In the genomic region with DNA sequence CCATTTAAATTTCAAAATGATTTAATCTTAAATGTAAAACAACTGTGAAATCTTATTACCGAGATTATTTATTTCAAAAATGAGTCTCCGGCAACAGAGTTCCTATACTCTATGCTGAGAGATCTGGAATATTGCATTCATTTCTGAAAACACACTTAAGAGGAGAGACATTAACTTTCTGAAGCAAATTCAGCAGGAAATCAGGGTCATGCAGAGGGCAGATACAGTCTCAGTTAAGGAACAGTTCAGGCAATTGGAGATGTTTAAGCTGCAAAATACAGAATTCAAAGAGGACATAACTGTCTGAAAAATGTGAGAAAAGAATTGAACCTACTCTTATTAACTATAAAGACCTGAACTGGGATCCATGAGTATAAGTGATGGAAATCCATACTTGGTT, we compare ENCODE assay signal across 26 cellular contexts.
"Had no signal": no experiment of that assay in that cellular context is flagged by ENCODE, and none has a peak within 500 bp of the region (broad histone marks: within the 10 kb centered on the region; RNA-seq: fewer than 3 reads in every experiment).

No MANE protein-coding gene starts in this region.

- H3K27me3 Mint-ChIP-seq: naive B cell; natural killer cell treated with Interleukin-12 subunit alpha and Interleukin-12 subunit beta and Interleukin-15 and Interleukin-18, amount 100 ng/mL, for 72 hours; progenitor cell of endocrine pancreas; stimulated activated naive B cell treated with anti-CD40 and anti-IgM and Interleukin-4, amounts not matched to agents 10 μg/mL and 1 μg/mL and 100 μg/mL, for 72 hours; stimulated activated naive CD8-positive, alpha-beta T cell treated with anti-CD3 and anti-CD28 coated beads, Interleukin-15, Interleukin-2, amounts not matched to agents 100 ng/mL and 50 ng/mL, for 24 hours had no signal

- DNase-seq: effector CD8-positive, alpha-beta T cell; foreskin melanocyte; glutamatergic neuron; heart right ventricle; hippocampal formation; islet precursor cell; kidney glomerular epithelial cell; left colon; left ventricle myocardium inferior; lower lobe of right lung; mucosa of descending colon; naive B cell; right lobe of liver; small intestine; stimulated activated CD4-positive, alpha-beta T cell treated with anti-CD3 and anti-CD28 coated beads, Interleukin-15, amount 100 ng/mL, for 24 hours; stimulated activated CD4-positive, alpha-beta T cell treated with anti-CD3 and anti-CD28 coated beads, Interleukin-2, amount 100 ng/mL, for 48 hours; stimulated activated naive B cell treated with anti-CD40 and anti-IgM and Interleukin-4, amounts not matched to agents 10 μg/mL and 1 μg/mL and 100 μg/mL, for 72 hours had no signal

- H3K36me3 Mint-ChIP-seq: naive B cell; natural killer cell treated with Interleukin-12 subunit alpha and Interleukin-12 subunit beta and Interleukin-15 and Interleukin-18, amount 100 ng/mL, for 72 hours; neural progenitor cell; stimulated activated naive B cell treated with anti-CD40 and anti-IgM and Interleukin-4, amounts not matched to agents 10 μg/mL and 1 μg/mL and 100 μg/mL, for 72 hours had no signal

- H3K27ac ChIP-seq: esophagus muscularis mucosa, heart right ventricle, left ventricle myocardium inferior, lower lobe of right lung, neural progenitor cell, parathyroid adenoma, right lobe of liver, thoracic aorta, tibial nerve, upper lobe of left lung had no signal

- H3K36me3 ChIP-seq: esophagus muscularis mucosa, heart right ventricle, left ventricle myocardium inferior, lower lobe of right lung, right lobe of liver, thoracic aorta, tibial nerve, upper lobe of left lung had no signal

- H3K9me3 ChIP-seq: esophagus muscularis mucosa, heart right ventricle, left ventricle myocardium inferior, lower lobe of right lung, mucosa of descending colon, right lobe of liver, thoracic aorta, tibial nerve, upper lobe of left lung had no signal

- ATAC-seq: heart right ventricle; left colon; lower lobe of right lung; mucosa of descending colon; natural killer cell treated with Interleukin-12 subunit alpha and Interleukin-12 subunit beta and Interleukin-15 and Interleukin-18, amount 100 ng/mL, for 72 hours; right lobe of liver; stimulated activated naive B cell treated with anti-CD40 and anti-IgM and Interleukin-4, amounts not matched to agents 10 μg/mL and 1 μg/mL and 100 μg/mL, for 72 hours had no signal

- H3K4me3 ChIP-seq: esophagus muscularis mucosa, heart right ventricle, left ventricle myocardium inferior, lower lobe of right lung, mucosa of descending colon, neural progenitor cell, right lobe of liver, thoracic aorta, tibial nerve, upper lobe of left lung had no signal

- H3K9ac ChIP-seq: neural progenitor cell, parathyroid adenoma had no signal

- H3K27ac Mint-ChIP-seq: naive B cell; natural killer cell treated with Interleukin-12 subunit alpha and Interleukin-12 subunit beta and Interleukin-15 and Interleukin-18, amount 100 ng/mL, for 72 hours; neural progenitor cell; progenitor cell of endocrine pancreas; stimulated activated naive B cell treated with anti-CD40 and anti-IgM and Interleukin-4, amounts not matched to agents 10 μg/mL and 1 μg/mL and 100 μg/mL, for 72 hours; stimulated activated naive CD8-positive, alpha-beta T cell treated with anti-CD3 and anti-CD28 coated beads, Interleukin-15, Interleukin-2, amounts not matched to agents 100 ng/mL and 50 ng/mL, for 24 hours had no signal

- H3K4me1 ChIP-seq: esophagus muscularis mucosa, left ventricle myocardium inferior, lower lobe of right lung, parathyroid adenoma, right lobe of liver, tibial nerve, upper lobe of left lung had no signal

- H3K4me1 Mint-ChIP-seq: naive B cell; stimulated activated naive B cell treated with anti-CD40 and anti-IgM and Interleukin-4, amounts not matched to agents 10 μg/mL and 1 μg/mL and 100 μg/mL, for 72 hours had no signal

- H3K9me3 Mint-ChIP-seq: natural killer cell treated with Interleukin-12 subunit alpha and Interleukin-12 subunit beta and Interleukin-15 and Interleukin-18, amount 100 ng/mL, for 72 hours; neural progenitor cell; stimulated activated naive B cell treated with anti-CD40 and anti-IgM and Interleukin-4, amounts not matched to agents 10 μg/mL and 1 μg/mL and 100 μg/mL, for 72 hours; stimulated activated naive CD8-positive, alpha-beta T cell treated with anti-CD3 and anti-CD28 coated beads, Interleukin-15, Interleukin-2, amounts not matched to agents 100 ng/mL and 50 ng/mL, for 24 hours had no signal

- H3K27me3 ChIP-seq: esophagus muscularis mucosa, heart right ventricle, neural progenitor cell, right lobe of liver, tibial nerve, upper lobe of left lung had no signal

- H3K4me3 Mint-ChIP-seq: naive B cell; natural killer cell treated with Interleukin-12 subunit alpha and Interleukin-12 subunit beta and Interleukin-15 and Interleukin-18, amount 100 ng/mL, for 72 hours; neural progenitor cell; stimulated activated naive B cell treated with anti-CD40 and anti-IgM and Interleukin-4, amounts not matched to agents 10 μg/mL and 1 μg/mL and 100 μg/mL, for 72 hours; stimulated activated naive CD8-positive, alpha-beta T cell treated with anti-CD3 and anti-CD28 coated beads, Interleukin-15, Interleukin-2, amounts not matched to agents 100 ng/mL and 50 ng/mL, for 24 hours had no signal
